ENCODE assay signal across 14 cellular contexts in the genomic region with DNA sequence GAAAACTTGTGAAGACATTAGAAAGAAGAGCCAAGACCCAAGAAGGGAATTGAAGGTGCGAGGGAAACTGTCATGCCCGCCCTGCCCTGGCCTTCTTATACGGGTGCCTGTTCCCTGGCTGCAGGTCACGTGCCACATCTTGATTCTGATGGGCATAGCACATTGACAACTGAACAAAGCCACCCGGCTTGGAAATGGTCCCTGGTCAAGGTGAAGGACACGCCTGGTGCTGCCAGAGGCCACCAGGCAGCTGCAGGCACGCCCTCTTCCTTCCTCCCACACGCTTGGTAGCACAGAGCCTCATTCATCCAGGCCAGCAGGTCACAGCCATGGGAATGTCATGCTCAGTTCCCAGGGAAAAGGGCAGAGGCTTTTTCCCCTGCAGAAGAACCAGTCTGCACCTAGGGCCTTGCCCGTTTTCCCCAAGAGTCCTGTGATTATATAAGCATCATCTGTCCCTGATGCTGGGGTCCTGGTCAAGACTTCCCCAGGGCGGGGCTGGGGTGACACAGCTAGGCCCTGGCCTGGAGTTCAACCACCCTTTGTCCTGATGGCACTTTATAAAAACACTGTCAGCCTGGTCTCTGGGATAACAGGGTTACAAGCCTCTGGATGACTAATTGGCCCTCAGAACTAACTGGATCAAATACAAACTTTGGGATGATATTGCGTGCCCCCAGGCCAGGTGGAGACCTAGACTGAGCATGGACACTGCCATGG. TPM values are rescaled to one million over a fixed set of nuclear protein-coding genes. Genes with fewer than 3 reads are reported as not detected.
A peak's percentile ranks its signal among the peaks of the same experiment; 100 is the strongest.
DNase-seq lines count a peak whose midpoint lies in the region; ATAC-seq, FAIRE-seq and TF ChIP-seq lines count a peak whose summit lies in the region.
"Had no signal": no experiment of that assay in that cellular context is flagged by ENCODE, and none has a peak within 500 bp of the region (broad histone marks: within the 10 kb centered on the region; RNA-seq: fewer than 3 reads in every experiment).

No MANE protein-coding gene starts in this region.

- no peaks in the 10 kb centered on the region for H3K9me3 ChIP-seq in astrocyte (ENCODE audit: insufficient read depth, low read depth, low read length)
- H3K9me3 ChIP-seq: Peyer's patch had no signal

- no peak overlapping the region for H2AFZ ChIP-seq in astrocyte (ENCODE audit: low read depth, low read length)

- no peak overlapping the region for H3K4me3 ChIP-seq in astrocyte (ENCODE audit: insufficient read depth, low read depth, low read length)
- H3K4me3 ChIP-seq: cardiac muscle cell, Peyer's patch had no signal

- H4K20me1 ChIP-seq in astrocyte (ENCODE audit: insufficient read depth, low read length): no peaks in the 10 kb centered on the region

- no peaks in the 10 kb centered on the region for H3K79me2 ChIP-seq in astrocyte (ENCODE audit: insufficient read depth, low read length)

- no peaks in the 10 kb centered on the region for H3K36me3 ChIP-seq in astrocyte (ENCODE audit: insufficient read depth, low read length)
- H3K36me3 ChIP-seq: cardiac muscle cell, Peyer's patch had no signal

- TF ChIP-seq CTCF in astrocyte (IDR thresholded peaks at IDR 0.05; ENCODE audit: insufficient read depth, low read depth, low read length): no peak
- no peak for TF ChIP-seq CTCF in chondrocyte (IDR thresholded peaks at IDR 0.05)

- peak; percentile 11 for ATAC-seq in sciatic nerve
- ATAC-seq in activated naive CD4-positive, alpha-beta T cell treated with anti-CD3 and anti-CD28 coated beads, Interleukin-2, amount 50 U/mL, for 72 hours: no peak
- ATAC-seq: esophagus mucosa had no signal

- no peak overlapping the region for H3K4me2 ChIP-seq in astrocyte (ENCODE audit: low read length)

- H3K27ac Mint-ChIP-seq in astrocyte (ENCODE audit: unreplicated experiment): peak overlapping the region; percentile 28
- no peak overlapping the region for H3K27ac Mint-ChIP-seq in chondrocyte (ENCODE audit: unreplicated experiment)
- H3K27ac Mint-ChIP-seq in activated naive CD4-positive, alpha-beta T cell treated with anti-CD3 and anti-CD28 coated beads, Interleukin-2, amount 50 U/mL, for 72 hours: no peak overlapping the region
- H3K27ac Mint-ChIP-seq: activated CD4-positive, alpha-beta memory T cell treated with anti-CD3 and anti-CD28 coated beads, Interleukin-2, amount 10 ng/mL, durations not matched to agents 7 days and 5 days had no signal

- H3K36me3 Mint-ChIP-seq in astrocyte (ENCODE audit: low read depth, unreplicated experiment) (peaks cover 13% of the 10 kb centered on the region), chondrocyte (ENCODE audit: low read depth) (no peaks in the 10 kb centered on the region)
- H3K36me3 Mint-ChIP-seq in activated naive CD4-positive, alpha-beta T cell treated with anti-CD3 and anti-CD28 coated beads, Interleukin-2, amount 50 U/mL, for 72 hours: no peaks in the 10 kb centered on the region

- no peak overlapping the region for H3K9ac ChIP-seq in astrocyte (ENCODE audit: low read length)

- H3K27me3 Mint-ChIP-seq in astrocyte (ENCODE audit: low read depth, unreplicated experiment): no peaks in the 10 kb centered on the region
- H3K27me3 Mint-ChIP-seq in chondrocyte (ENCODE audit: low read depth): no peaks in the 10 kb centered on the region
- H3K27me3 Mint-ChIP-seq: activated CD4-positive, alpha-beta memory T cell treated with anti-CD3 and anti-CD28 coated beads, Interleukin-2, amount 10 ng/mL, durations not matched to agents 7 days and 5 days had no signal

- peaks cover 15% of the 10 kb centered on the region for H3K4me1 Mint-ChIP-seq in astrocyte (ENCODE audit: low read depth, unreplicated experiment)
- H3K4me1 Mint-ChIP-seq in chondrocyte (ENCODE audit: low read depth): peaks cover 31% of the 10 kb centered on the region

- FAIRE-seq in astrocyte (lab: Jason Lieb, UNC): no peak

- DNase-seq in COLO829 (ENCODE audit: low spot score) (peak; percentile 80), astrocyte (ENCODE audit: low read depth) (no peak), islet precursor cell (peak; percentile 63), sciatic nerve (ENCODE audit: low spot score) (peak; percentile 71), chondrocyte (ENCODE audit: low spot score) (no peak), SHP77 (lab: John Stamatoyannopoulos, UW) (no peak), AG20443 (ENCODE audit: low spot score) (no peak)
- no peak for DNase-seq in activated naive CD4-positive, alpha-beta T cell treated with anti-CD3 and anti-CD28 coated beads, Interleukin-2, amount 50 U/mL, for 72 hours (ENCODE audit: low spot score in 2 of 2)
- DNase-seq: activated CD4-positive, alpha-beta memory T cell treated with anti-CD3 and anti-CD28 coated beads, Interleukin-2, amount 10 ng/mL, durations not matched to agents 7 days and 5 days; NCI-H226; Peyer's patch had no signal

- peaks cover 16% of the 10 kb centered on the region for H3K4me1 ChIP-seq in astrocyte (ENCODE audit: insufficient read depth, low read length)

- H3K27me3 ChIP-seq in astrocyte (ENCODE audit: insufficient read depth, low read length): no peaks in the 10 kb centered on the region
- H3K27me3 ChIP-seq: cardiac muscle cell, Peyer's patch had no signal

- no peaks in the 10 kb centered on the region for H3K9me3 Mint-ChIP-seq in astrocyte (ENCODE audit: unreplicated experiment)
- no peaks in the 10 kb centered on the region for H3K9me3 Mint-ChIP-seq in chondrocyte (ENCODE audit: low read depth)
- no peaks in the 10 kb centered on the region for H3K9me3 Mint-ChIP-seq in activated naive CD4-positive, alpha-beta T cell treated with anti-CD3 and anti-CD28 coated beads, Interleukin-2, amount 50 U/mL, for 72 hours
- H3K9me3 Mint-ChIP-seq: activated CD4-positive, alpha-beta memory T cell treated with anti-CD3 and anti-CD28 coated beads, Interleukin-2, amount 10 ng/mL, durations not matched to agents 7 days and 5 days had no signal

- H3K27ac ChIP-seq in astrocyte (ENCODE audit: low read depth, low read length): no peak overlapping the region
- H3K27ac ChIP-seq: cardiac muscle cell, HL-60, Peyer's patch had no signal

- no peak overlapping the region for H3K4me3 Mint-ChIP-seq in astrocyte (ENCODE audit: unreplicated experiment)
- no peak overlapping the region for H3K4me3 Mint-ChIP-seq in chondrocyte (ENCODE audit: unreplicated experiment)
- H3K4me3 Mint-ChIP-seq: activated CD4-positive, alpha-beta memory T cell treated with anti-CD3 and anti-CD28 coated beads, Interleukin-2, amount 10 ng/mL, durations not matched to agents 7 days and 5 days had no signal

- intact Hi-C loops in sciatic nerve (cut with DNase I): loop anchor here (5.0 to 10.0 kb wide), 2 partner anchors 134 to 301 kb away; no protein-coding TSS in a partner anchor

RNA-seq across cellular contexts. Expression of a gene that starts 56.0 kb away (rescaled TPM):
- total RNA-seq in astrocyte (7.0 and 7.2 TPM in 2 replicates), sciatic nerve (17.7 TPM), chondrocyte (8.9 to 13.5 TPM (median 11.8 TPM) in 3 replicates)
- 10 to 100 TPM; 15.8 to 16.9 TPM for total RNA-seq in activated naive CD4-positive, alpha-beta T cell treated with anti-CD3 and anti-CD28 coated beads, Interleukin-2, amount 50 U/mL, for 72 hours

Comparison
In these comparisons a context has a peak if more than half of its experiments do, and no peak if none do; other contexts are left out.
1. DNase-seq: peak in COLO829 (single experiment), islet precursor cell (single experiment) and sciatic nerve (single experiment); none in astrocyte (single experiment), chondrocyte (single experiment), activated naive CD4-positive, alpha-beta T cell treated with anti-CD3 and anti-CD28 coated beads, Interleukin-2, amount 50 U/mL, for 72 hours (0 of 2), SHP77 (0 of 2) and AG20443 (single experiment).